In genomic region chr1:179815642-179816041, GRCh38 we compare ENCODE assay signal across 2 cellular contexts.
TF ChIP-seq lines count a peak whose summit lies in the region.

No MANE protein-coding gene starts in this region.

TF ChIP-seq in HCT116, 20 proteins besides CTCF, POLR2A, EP300 and RAD21 (continued from another document):
- TF ChIP-seq ZFX (IDR thresholded peaks at IDR 0.05): no peak
TF ChIP-seq in HCT116: peak in this region for 0.

TF ChIP-seq in GM12878, 131 proteins besides CTCF, POLR2A, EP300 and RAD21 (continued from another document):
- TF ChIP-seq MLLT1 (IDR thresholded peaks at IDR 0.05) (no peak), RELB (IDR thresholded peaks at IDR 0.05; ENCODE audit: low read depth) (no peak), SMAD5 (IDR thresholded peaks at IDR 0.05; ENCODE audit: low read depth) (no peak), MYC (IDR thresholded peaks at IDR 0.05; ENCODE audit: insufficient read depth, insufficient read length, insufficient replicate concordance, low read length, severe bottlenecking) (no peak), PML (IDR thresholded peaks at IDR 0.05; ENCODE audit: low read length) (no peak), ZNF217 (IDR thresholded peaks at IDR 0.05) (no peak), NFXL1 (IDR thresholded peaks at IDR 0.05; ENCODE audit: borderline replicate concordance) (no peak), CHD4 (IDR thresholded peaks at IDR 0.05) (no peak)
- TF ChIP-seq, protein P1, sequence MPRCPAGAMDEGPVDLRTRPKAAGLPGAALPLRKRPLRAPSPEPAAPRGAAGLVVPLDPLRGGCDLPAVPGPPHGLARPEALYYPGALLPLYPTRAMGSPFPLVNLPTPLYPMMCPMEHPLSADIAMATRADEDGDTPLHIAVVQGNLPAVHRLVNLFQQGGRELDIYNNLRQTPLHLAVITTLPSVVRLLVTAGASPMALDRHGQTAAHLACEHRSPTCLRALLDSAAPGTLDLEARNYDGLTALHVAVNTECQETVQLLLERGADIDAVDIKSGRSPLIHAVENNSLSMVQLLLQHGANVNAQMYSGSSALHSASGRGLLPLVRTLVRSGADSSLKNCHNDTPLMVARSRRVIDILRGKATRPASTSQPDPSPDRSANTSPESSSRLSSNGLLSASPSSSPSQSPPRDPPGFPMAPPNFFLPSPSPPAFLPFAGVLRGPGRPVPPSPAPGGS (IDR thresholded peaks at IDR 0.05; ENCODE audit: borderline replicate concordance, insufficient read depth, low read depth, low read length, poor library complexity, severe bottlenecking): no peak
- TF ChIP-seq, protein P2, sequence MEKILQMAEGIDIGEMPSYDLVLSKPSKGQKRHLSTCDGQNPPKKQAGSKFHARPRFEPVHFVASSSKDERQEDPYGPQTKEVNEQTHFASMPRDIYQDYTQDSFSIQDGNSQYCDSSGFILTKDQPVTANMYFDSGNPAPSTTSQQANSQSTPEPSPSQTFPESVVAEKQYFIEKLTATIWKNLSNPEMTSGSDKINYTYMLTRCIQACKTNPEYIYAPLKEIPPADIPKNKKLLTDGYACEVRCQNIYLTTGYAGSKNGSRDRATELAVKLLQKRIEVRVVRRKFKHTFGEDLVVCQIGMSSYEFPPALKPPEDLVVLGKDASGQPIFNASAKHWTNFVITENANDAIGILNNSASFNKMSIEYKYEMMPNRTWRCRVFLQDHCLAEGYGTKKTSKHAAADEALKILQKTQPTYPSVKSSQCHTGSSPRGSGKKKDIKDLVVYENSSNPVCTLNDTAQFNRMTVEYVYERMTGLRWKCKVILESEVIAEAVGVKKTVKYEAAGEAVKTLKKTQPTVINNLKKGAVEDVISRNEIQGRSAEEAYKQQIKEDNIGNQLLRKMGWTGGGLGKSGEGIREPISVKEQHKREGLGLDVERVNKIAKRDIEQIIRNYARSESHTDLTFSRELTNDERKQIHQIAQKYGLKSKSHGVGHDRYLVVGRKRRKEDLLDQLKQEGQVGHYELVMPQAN (conservative IDR thresholded peaks at IDR 0.05): no peak
TF ChIP-seq in GM12878: peak in this region for 0.
